8 cellular contexts compared by ENCODE assay signal in the genomic region with DNA sequence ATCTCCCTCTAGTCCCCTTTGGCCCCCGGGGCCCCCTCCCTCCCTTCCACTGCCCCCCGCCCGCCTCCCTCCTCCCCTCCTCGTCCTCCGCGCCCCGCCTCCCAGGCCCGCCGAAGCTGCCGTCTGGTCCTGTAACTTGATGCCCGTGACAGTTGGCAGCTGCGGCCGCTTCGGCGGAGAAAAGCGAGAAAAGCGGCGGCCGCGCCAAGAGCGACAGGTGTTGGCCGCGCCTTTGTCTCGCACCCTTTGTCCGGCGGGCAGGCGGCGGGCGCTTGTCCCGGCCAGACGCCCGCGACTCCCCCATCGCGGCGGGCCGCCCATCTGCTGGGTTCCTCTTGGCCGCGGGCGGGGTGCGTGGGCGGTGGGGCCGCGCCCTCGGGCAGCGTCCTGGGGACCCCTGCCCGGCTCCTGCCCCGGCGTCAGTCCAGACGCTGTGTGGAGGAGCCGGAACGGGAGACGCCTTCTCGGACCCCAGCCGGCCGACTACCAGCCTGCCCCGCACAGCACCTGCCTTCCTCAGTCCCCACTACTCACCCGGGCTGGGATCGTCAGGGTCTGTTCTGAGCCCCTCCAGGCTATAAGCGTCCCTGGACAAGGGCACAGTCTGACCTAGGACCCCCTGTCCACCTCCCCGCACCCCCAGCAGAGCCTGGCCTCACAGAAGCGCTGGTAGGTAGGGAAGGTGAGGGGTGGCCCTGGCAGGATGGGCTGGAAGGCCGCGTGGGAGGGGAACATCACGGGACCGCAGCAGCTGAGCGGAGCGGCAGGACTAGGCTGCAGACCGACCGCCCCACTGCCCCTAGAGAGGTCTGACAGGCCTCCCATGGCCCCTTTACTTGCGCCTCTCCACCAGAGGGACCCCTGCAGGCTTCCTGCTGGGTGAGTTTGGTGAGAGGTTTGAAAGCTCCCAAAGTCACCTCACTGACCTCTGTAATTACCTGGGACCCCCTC. TPM values are rescaled to one million over a fixed set of nuclear protein-coding genes. Genes with fewer than 3 reads are reported as not detected.
DNase-seq lines count a peak whose midpoint lies in the region; ATAC-seq and TF ChIP-seq lines count a peak whose summit lies in the region.

No MANE protein-coding gene starts in this region.

- H3K27ac Mint-ChIP-seq in activated T-cell treated with anti-CD3 and anti-CD28 coated beads, Interleukin-2, amount 50 U/mL, for 72 hours: no peak overlapping the region
- H3K27ac Mint-ChIP-seq in activated CD4-positive, alpha-beta memory T cell treated with anti-CD3 and anti-CD28 coated beads, Interleukin-2, amount 10 ng/mL, durations not matched to agents 7 days and 5 days: no peak overlapping the region
- H3K27ac Mint-ChIP-seq in HFFc6: no peak overlapping the region; the same call in 1 of the 2 replicates

- no peaks in the 10 kb centered on the region for H3K4me1 Mint-ChIP-seq in activated T-cell treated with anti-CD3 and anti-CD28 coated beads, Interleukin-2, amount 50 U/mL, for 72 hours (ENCODE audit: low read depth)
- peaks cover 9% of the 10 kb centered on the region for H3K4me1 Mint-ChIP-seq in activated CD4-positive, alpha-beta memory T cell treated with anti-CD3 and anti-CD28 coated beads, Interleukin-2, amount 10 ng/mL, durations not matched to agents 7 days and 5 days
- H3K4me1 Mint-ChIP-seq in HFFc6 (ENCODE audit: low read depth): no peaks in the 10 kb centered on the region

- TF ChIP-seq CTCF in HFFc6 (IDR thresholded peaks at IDR 0.05): no peak; the same call in 1 of the 2 replicates

- peaks cover 0 to 2% of the 10 kb centered on the region in 2 donors for H3K36me3 Mint-ChIP-seq in activated T-cell treated with anti-CD3 and anti-CD28 coated beads, Interleukin-2, amount 50 U/mL, for 72 hours (ENCODE audit: insufficient read depth in 2 of 2)
- H3K36me3 Mint-ChIP-seq in activated CD4-positive, alpha-beta memory T cell treated with anti-CD3 and anti-CD28 coated beads, Interleukin-2, amount 10 ng/mL, durations not matched to agents 7 days and 5 days (ENCODE audit: low read depth): no peaks in the 10 kb centered on the region
- H3K36me3 Mint-ChIP-seq in HFFc6 (ENCODE audit: low read depth): peaks cover 6% of the 10 kb centered on the region; the same call in 1 of the 2 replicates

- H3K4me3 Mint-ChIP-seq in activated T-cell treated with anti-CD3 and anti-CD28 coated beads, Interleukin-2, amount 50 U/mL, for 72 hours: peak overlapping the region; percentile 34 to 94
- peak overlapping the region; percentile 2 for H3K4me3 Mint-ChIP-seq in activated CD4-positive, alpha-beta memory T cell treated with anti-CD3 and anti-CD28 coated beads, Interleukin-2, amount 10 ng/mL, durations not matched to agents 7 days and 5 days
- no peak overlapping the region for H3K4me3 Mint-ChIP-seq in HFFc6

- no peaks in the 10 kb centered on the region for H3K9me3 Mint-ChIP-seq in activated T-cell treated with anti-CD3 and anti-CD28 coated beads, Interleukin-2, amount 50 U/mL, for 72 hours
- H3K9me3 Mint-ChIP-seq in activated CD4-positive, alpha-beta memory T cell treated with anti-CD3 and anti-CD28 coated beads, Interleukin-2, amount 10 ng/mL, durations not matched to agents 7 days and 5 days: no peaks in the 10 kb centered on the region
- no peaks in the 10 kb centered on the region for H3K9me3 Mint-ChIP-seq in HFFc6

- peak in 1 of 2 donors; percentile 31 for DNase-seq in activated T-cell treated with anti-CD3 and anti-CD28 coated beads, Interleukin-2, amount 50 U/mL, for 72 hours
- DNase-seq in activated T-cell treated with anti-CD3 and anti-CD28 coated beads, Interleukin-2, amount 50 U/mL, for 48 hours: no peak
- DNase-seq in NCI-H2107 (lab: John Stamatoyannopoulos, UW): peak; percentile 90
- no peak for DNase-seq in activated CD4-positive, alpha-beta memory T cell treated with anti-CD3 and anti-CD28 coated beads, Interleukin-2, amount 10 ng/mL, durations not matched to agents 7 days and 5 days
- DNase-seq in iPS-NIHi11 (ENCODE audit: low spot score): peak; percentile 84
- DNase-seq in HFFc6: no peak
- DNase-seq in T1000 (lab: John Stamatoyannopoulos, UW): no peak

- POLR2A ChIA-PET in activated CD4-positive, alpha-beta memory T cell treated with anti-CD3 and anti-CD28 coated beads, Interleukin-2, amount 10 ng/mL, durations not matched to agents 7 days and 5 days (lab: Charles Lee): interaction anchor here (1.2 kb wide), 1 partner anchor 48 kb away, joined by 4 read pairs; the partner anchor contains the start of gene PER2

- ATAC-seq in activated T-cell treated with anti-CD3 and anti-CD28 coated beads, Interleukin-2, amount 50 U/mL, for 72 hours (replicated peaks in 1 of 2): no peak

- H3K27me3 Mint-ChIP-seq in activated T-cell treated with anti-CD3 and anti-CD28 coated beads, Interleukin-2, amount 50 U/mL, for 72 hours (ENCODE audit: low read depth): peaks cover 17% of the 10 kb centered on the region
- peaks cover 39% of the 10 kb centered on the region for H3K27me3 Mint-ChIP-seq in activated CD4-positive, alpha-beta memory T cell treated with anti-CD3 and anti-CD28 coated beads, Interleukin-2, amount 10 ng/mL, durations not matched to agents 7 days and 5 days
- peaks cover 11% of the 10 kb centered on the region for H3K27me3 Mint-ChIP-seq in HFFc6 (ENCODE audit: insufficient read depth)

- H3K27ac ChIP-seq in temporal lobe (ENCODE audit: low read depth, low read length): peak overlapping the region; percentile 38

- CTCF ChIA-PET in activated CD4-positive, alpha-beta memory T cell treated with anti-CD3 and anti-CD28 coated beads, Interleukin-2, amount 10 ng/mL, durations not matched to agents 7 days and 5 days (lab: Charles Lee): no interaction called here

RNA-seq across cellular contexts. Expression of gene HES6, which starts 1.2 kb away (rescaled TPM):
- 1 to 10 TPM; 1.6 to 2.0 TPM for total RNA-seq in activated T-cell treated with anti-CD3 and anti-CD28 coated beads, Interleukin-2, amount 50 U/mL, for 72 hours
- 1 to 10 TPM; 2.7 to 3.7 TPM for total RNA-seq in activated CD4-positive, alpha-beta memory T cell treated with anti-CD3 and anti-CD28 coated beads, Interleukin-2, amount 10 ng/mL, durations not matched to agents 7 days and 5 days
- 87.8 TPM for total RNA-seq in temporal lobe
- total RNA-seq in HFFc6 (2021; fragmentation: NEBNext Ultra II Directional; extraction: Animal tissue kit (Norgen Biotek cat#: 25700)): 1 to 10 TPM in 2 of 6 experiments, under 1 TPM in 4; 0.47 to 1.0 (median 0.82) TPM

RNA-seq across cellular contexts. Expression of gene ILKAP, which starts 37.5 kb away (rescaled TPM):
- total RNA-seq in activated T-cell treated with anti-CD3 and anti-CD28 coated beads, Interleukin-2, amount 50 U/mL, for 72 hours: 10 to 100 TPM; 53.2 to 55.5 TPM
- 10 to 100 TPM; 50.8 to 54.3 TPM for total RNA-seq in activated CD4-positive, alpha-beta memory T cell treated with anti-CD3 and anti-CD28 coated beads, Interleukin-2, amount 10 ng/mL, durations not matched to agents 7 days and 5 days
- 44.7 TPM for total RNA-seq in temporal lobe
- 10 to 100 TPM; 27.3 to 34.3 (median 28.6) TPM for total RNA-seq in HFFc6 (2021; fragmentation: NEBNext Ultra II Directional; extraction: Animal tissue kit (Norgen Biotek cat#: 25700))

RNA-seq across cellular contexts. Expression of gene PER2, which starts 47.4 kb away (rescaled TPM):
- 10 to 100 TPM in 1 of 2 donors, 1 to 10 TPM in 1; 8.9 to 12.4 TPM for total RNA-seq in activated T-cell treated with anti-CD3 and anti-CD28 coated beads, Interleukin-2, amount 50 U/mL, for 72 hours
- 1 to 10 TPM; 8.7 to 9.2 TPM for total RNA-seq in activated CD4-positive, alpha-beta memory T cell treated with anti-CD3 and anti-CD28 coated beads, Interleukin-2, amount 10 ng/mL, durations not matched to agents 7 days and 5 days
- total RNA-seq in temporal lobe: 5.9 TPM
- 1 to 10 TPM; 4.3 to 5.7 (median 4.5) TPM for total RNA-seq in HFFc6 (2021; fragmentation: NEBNext Ultra II Directional; extraction: Animal tissue kit (Norgen Biotek cat#: 25700))

Comparison
In these comparisons a context has a peak if more than half of its experiments do, and no peak if none do; other contexts are left out.
1. DNase-seq: peak in NCI-H2107 (single experiment) and iPS-NIHi11 (single experiment); none in activated T-cell treated with anti-CD3 and anti-CD28 coated beads, Interleukin-2, amount 50 U/mL, for 48 hours (0 of 2), activated CD4-positive, alpha-beta memory T cell treated with anti-CD3 and anti-CD28 coated beads, Interleukin-2, amount 10 ng/mL, durations not matched to agents 7 days and 5 days (single experiment), HFFc6 (single experiment) and T1000 (single experiment).
2. RNA of gene HES6, which starts 1.2 kb away (total RNA-seq): 87.8 TPM in temporal lobe (single experiment); 2.7 to 3.7 TPM in activated CD4-positive, alpha-beta memory T cell treated with anti-CD3 and anti-CD28 coated beads, Interleukin-2, amount 10 ng/mL, durations not matched to agents 7 days and 5 days, 1.6 to 2.0 TPM in activated T-cell treated with anti-CD3 and anti-CD28 coated beads, Interleukin-2, amount 50 U/mL, for 72 hours and 0.47 to 1.0 TPM in HFFc6; every median in the first group is over 10 times any median in the second.